Comparison of ENCODE assay signal across 9 cellular contexts in genomic region chr2:33673937-33674336, GRCh38.
DNase-seq lines count a peak whose midpoint lies in the region; ATAC-seq and TF ChIP-seq lines count a peak whose summit lies in the region.
"Had no signal": no experiment of that assay in that cellular context is flagged by ENCODE, and none has a peak within 500 bp of the region (broad histone marks: within the 10 kb centered on the region; RNA-seq: fewer than 3 reads in every experiment).

No MANE protein-coding gene starts in this region.

- H3K27me3 Mint-ChIP-seq in natural killer cell (ENCODE audit: low read depth in 2 of 2): peaks cover 0 to 12% of the 10 kb centered on the region in 2 donors

- peak; percentile 47 for ATAC-seq in HG03159 (IDR thresholded peaks at IDR 0.05; ENCODE audit: unreplicated experiment)
- ATAC-seq in lower lobe of right lung: no peak
- ATAC-seq in GM18873 (IDR thresholded peaks at IDR 0.05; ENCODE audit: low FRiP score, unreplicated experiment): no peak
- ATAC-seq in natural killer cell: no peak
- no peak for ATAC-seq in GM21381 (IDR thresholded peaks at IDR 0.05; ENCODE audit: unreplicated experiment)

- H3K36me3 ChIP-seq in lower lobe of right lung: no peaks in the 10 kb centered on the region

- no peaks in the 10 kb centered on the region for H3K4me1 Mint-ChIP-seq in natural killer cell

- no peaks in the 10 kb centered on the region for H3K4me1 ChIP-seq in lower lobe of right lung

- intact Hi-C loops in lower lobe of right lung (cut with DNase I) (no loop called here), natural killer cell (cut with micrococcal nuclease) (no loop called here)

- no peak overlapping the region for H3K27ac ChIP-seq in lower lobe of right lung

- no peak overlapping the region for H3K4me3 Mint-ChIP-seq in natural killer cell

- no peaks in the 10 kb centered on the region for H3K36me3 Mint-ChIP-seq in natural killer cell

- H3K9me3 ChIP-seq in lower lobe of right lung: no peaks in the 10 kb centered on the region

- peaks cover 0 to 2% of the 10 kb centered on the region in 2 donors for H3K9me3 Mint-ChIP-seq in natural killer cell

- peak; percentile 31 for DNase-seq in DMS114 treated with DMSO at 0.1 percent for 48 hours (lab: John Stamatoyannopoulos, UW; ENCODE audit: unreplicated experiment)
- DNase-seq in astrocyte of the hippocampus (ENCODE audit: low read depth, low spot score): peak; percentile 45
- no peak for DNase-seq in lower lobe of right lung
- DNase-seq in natural killer cell: no peak
- no peak for DNase-seq in HUDEP-2 (lab: John Stamatoyannopoulos, UW; ENCODE audit: unreplicated experiment in 76 of 76)
- DNase-seq: amygdala had no signal

- H3K27ac Mint-ChIP-seq in natural killer cell: no peak overlapping the region

- no peaks in the 10 kb centered on the region for H3K27me3 ChIP-seq in lower lobe of right lung (ENCODE audit: low read depth)

- TF ChIP-seq CTCF in lower lobe of right lung (IDR thresholded peaks at IDR 0.05) (peak; percentile 38), natural killer cell (IDR thresholded peaks at IDR 0.05) (no peak)

- no peak overlapping the region for H3K4me3 ChIP-seq in lower lobe of right lung

Comparison
In these comparisons a context has a peak if more than half of its experiments do, and no peak if none do; other contexts are left out.
1. DNase-seq: peak in DMS114 treated with DMSO at 0.1 percent for 48 hours (single experiment) and astrocyte of the hippocampus (single experiment); none in lower lobe of right lung (single experiment), natural killer cell (single experiment) and HUDEP-2 (0 of 76).